ENCODE assay signal across 1 cellular context in genomic region chr9:106019017-106019692, GRCh38.
TF ChIP-seq lines count a peak whose summit lies in the region.

No MANE protein-coding gene starts in this region.

TF ChIP-seq in GM23338, 12 proteins besides CTCF, POLR2A, EP300 and RAD21:
- TF ChIP-seq REST (IDR thresholded peaks at IDR 0.05; ENCODE audit: unreplicated experiment), result no peak
- TF ChIP-seq ZNF462 (CRISPR knock-in tag; IDR thresholded peaks at IDR 0.05), result peak; percentile 41; the same call in 1 of the 2 replicates
- peak; percentile 78; the same call in 1 of the 2 replicates for TF ChIP-seq NANOG (IDR thresholded peaks at IDR 0.05; ENCODE audit: borderline replicate concordance)
- TF ChIP-seq ZNF114 (CRISPR knock-in tag; IDR thresholded peaks at IDR 0.05), result no peak
